ENCODE assay signal across 20 cellular contexts in genomic region chr17:17315142-17315821, GRCh38. TPM values are rescaled to one million over a fixed set of nuclear protein-coding genes. Genes with fewer than 3 reads are reported as not detected.
DNase-seq lines count a peak whose midpoint lies in the region; ATAC-seq and TF ChIP-seq lines count a peak whose summit lies in the region.
"Had no signal": no experiment of that assay in that cellular context is flagged by ENCODE, and none has a peak within 500 bp of the region (broad histone marks: within the 10 kb centered on the region; RNA-seq: fewer than 3 reads in every experiment).

No MANE protein-coding gene starts in this region.

- no peak for ATAC-seq in GM21529 (IDR thresholded peaks at IDR 0.05; ENCODE audit: unreplicated experiment)
- ATAC-seq: activated CD4-positive, CD25-positive, alpha-beta regulatory T cell treated with anti-CD3 and anti-CD28 coated beads, Interleukin-2, amount 50 U/mL, for 24 hours had no signal

- H3K4me3 ChIP-seq in endodermal cell (ENCODE audit: low read length) (no peak overlapping the region), stomach (no peak overlapping the region)
- H3K4me3 ChIP-seq: adrenal gland, ovary, SK-N-MC had no signal

- TF ChIP-seq EP300 in stomach (IDR thresholded peaks at IDR 0.05): no peak

- H3K9me3 ChIP-seq in endodermal cell (ENCODE audit: control insufficient read depth, low read length): no peaks in the 10 kb centered on the region
- H3K9me3 ChIP-seq in stomach: no peaks in the 10 kb centered on the region
- H3K9me3 ChIP-seq: adrenal gland, Caco-2, ovary had no signal

- H3K27ac ChIP-seq in endodermal cell (ENCODE audit: low read depth, low read length): no peak overlapping the region
- H3K27ac ChIP-seq in stomach: no peak overlapping the region
- H3K27ac ChIP-seq: adrenal gland, ovary, SK-N-MC had no signal

- TF ChIP-seq CTCF in endodermal cell (conservative IDR thresholded peaks at IDR 0.05): no peak
- TF ChIP-seq CTCF in stomach (IDR thresholded peaks at IDR 0.05): no peak
- no peak for TF ChIP-seq CTCF in GM13976 (IDR thresholded peaks at IDR 0.05; ENCODE audit: borderline replicate concordance, control extremely low read depth, extremely low read depth, insufficient read depth, missing control alignments)

- no peaks in the 10 kb centered on the region for H3K27me3 Mint-ChIP-seq in endodermal cell (ENCODE audit: insufficient read depth)
- H3K27me3 Mint-ChIP-seq: IgD-negative memory B cell had no signal

- H3K27me3 ChIP-seq in endodermal cell (ENCODE audit: control insufficient read depth, insufficient read depth, low read length, poor library complexity, severe bottlenecking) (no peaks in the 10 kb centered on the region), stomach (no peaks in the 10 kb centered on the region)
- H3K27me3 ChIP-seq: adrenal gland, ovary had no signal

- H3K4me1 Mint-ChIP-seq in endodermal cell: peaks cover 10% of the 10 kb centered on the region

- H3K9me3 Mint-ChIP-seq in endodermal cell: peaks cover 11% of the 10 kb centered on the region
- H3K9me3 Mint-ChIP-seq: IgD-negative memory B cell had no signal

- in situ Hi-C loops in GM13976 (cut with MboI; ENCODE audit: low sequenced_read_pairs, unreplicated experiment): no loop called here

- 90 to 91% methylated on average over 2 to 5 of the region's 6 CpGs for WGBS in endodermal cell (ENCODE audit: insufficient coverage in 1 of 2, insufficient read length in 1 of 2), 2 experiments
- 68 to 81% (median 73%) methylated on average over 5 to 6 of the region's 6 CpGs for WGBS in stomach, 5 donors

- no peak overlapping the region for H3K4me3 Mint-ChIP-seq in endodermal cell
- H3K4me3 Mint-ChIP-seq: IgD-negative memory B cell had no signal

- H3K36me3 ChIP-seq in endodermal cell (ENCODE audit: control insufficient read depth, insufficient read depth, low read length) (no peaks in the 10 kb centered on the region), stomach (peaks cover 0 to 20% (median 0%) of the 10 kb centered on the region in 4 donors)
- H3K36me3 ChIP-seq: adrenal gland, ovary had no signal

- no peak overlapping the region for H3K9ac ChIP-seq in endodermal cell (ENCODE audit: extremely low read depth, low read length, poor library complexity, severe bottlenecking)

- TF ChIP-seq POLR2A in stomach (IDR thresholded peaks at IDR 0.05): no peak

- H3K4me1 ChIP-seq in endodermal cell (ENCODE audit: control insufficient read depth, insufficient read depth, low read length): no peaks in the 10 kb centered on the region
- no peaks in the 10 kb centered on the region for H3K4me1 ChIP-seq in stomach
- H3K4me1 ChIP-seq: adrenal gland, Caco-2 had no signal

- peaks cover 10% of the 10 kb centered on the region for H3K36me3 Mint-ChIP-seq in endodermal cell (ENCODE audit: low read depth)
- H3K36me3 Mint-ChIP-seq: IgD-negative memory B cell had no signal

- H3K27ac Mint-ChIP-seq in endodermal cell: peak overlapping the region; percentile 82
- H3K27ac Mint-ChIP-seq: IgD-negative memory B cell had no signal

- peak; percentile 38 for DNase-seq in activated CD8-positive, alpha-beta memory T cell treated with anti-CD3 and anti-CD28 coated beads, Interleukin-2, amount 50 U/mL, for 48 hours
- no peak for DNase-seq in activated CD8-positive, alpha-beta memory T cell treated with anti-CD3 and anti-CD28 coated beads for 24 hours
- DNase-seq in NCI-H510A (lab: John Stamatoyannopoulos, UW): peak; percentile 39
- peak; percentile 51 for DNase-seq in endodermal cell
- peak; percentile 25 for DNase-seq in stomach
- DNase-seq in GM13976 (ENCODE audit: low spot score): no peak
- DNase-seq in NCI-H1048 (lab: John Stamatoyannopoulos, UW): no peak
- DNase-seq: activated effector memory CD4-positive, alpha-beta T cell treated with Interleukin-2 at 50 U/mL for 16 hours; adrenal gland; AML-193; MV-4-11; NCI-H226; ovary; stimulated activated CD4-positive, alpha-beta T cell treated with anti-CD3 and anti-CD28 coated beads, Interleukin-2, amount 100 ng/mL, for 48 hours; T-helper 9 cell had no signal

- intact Hi-C loops in stomach (cut with DNase I; ENCODE audit: low total_unique reads): no loop called here

RNA-seq across cellular contexts. Expression of gene NT5M, which starts 12.1 kb away (rescaled TPM):
- total RNA-seq in endodermal cell (10 to 100 TPM in 1 of 2 donors, 1 to 10 TPM in 1; 6.5 to 11.8 TPM), stomach (1 to 10 TPM in 2 of 5 donors, under 1 TPM in 1, not detected in 2; 0.72 to 6.6 (median 2.2) TPM)
- 6.3 TPM for polyA plus RNA-seq in endodermal cell (2013, experiment 1 of 2)
- polyA plus RNA-seq in endodermal cell (2013, experiment 2 of 2): 6.3 TPM
- 1 to 10 TPM; 1.5 to 4.4 (median 3.3) TPM for polyA plus RNA-seq in stomach

RNA-seq across cellular contexts. Expression of gene COPS3, which starts 34.2 kb away (rescaled TPM):
- 10 to 100 TPM; 63.1 to 67.5 TPM for total RNA-seq in endodermal cell
- 92.4 TPM for polyA plus RNA-seq in endodermal cell (2013, experiment 1 of 2)
- polyA plus RNA-seq in endodermal cell (2013, experiment 2 of 2): 91.0 TPM
- 100 to 1,000 TPM in 2 of 5 donors, 10 to 100 TPM in 3; 11.1 to 291 (median 62.1) TPM for total RNA-seq in stomach
- 10 to 100 TPM; 40.6 to 55.0 (median 42.2) TPM for polyA plus RNA-seq in stomach

Comparison
In these comparisons a context has a peak if more than half of its experiments do, and no peak if none do; other contexts are left out.
1. DNase-seq: peak in activated CD8-positive, alpha-beta memory T cell treated with anti-CD3 and anti-CD28 coated beads, Interleukin-2, amount 50 U/mL, for 48 hours (single experiment), NCI-H510A (single experiment), endodermal cell (single experiment) and stomach (single experiment); none in activated CD8-positive, alpha-beta memory T cell treated with anti-CD3 and anti-CD28 coated beads for 24 hours (single experiment), GM13976 (single experiment) and NCI-H1048 (single experiment).